ENCODE assay signal across 15 cellular contexts in the genomic region with DNA sequence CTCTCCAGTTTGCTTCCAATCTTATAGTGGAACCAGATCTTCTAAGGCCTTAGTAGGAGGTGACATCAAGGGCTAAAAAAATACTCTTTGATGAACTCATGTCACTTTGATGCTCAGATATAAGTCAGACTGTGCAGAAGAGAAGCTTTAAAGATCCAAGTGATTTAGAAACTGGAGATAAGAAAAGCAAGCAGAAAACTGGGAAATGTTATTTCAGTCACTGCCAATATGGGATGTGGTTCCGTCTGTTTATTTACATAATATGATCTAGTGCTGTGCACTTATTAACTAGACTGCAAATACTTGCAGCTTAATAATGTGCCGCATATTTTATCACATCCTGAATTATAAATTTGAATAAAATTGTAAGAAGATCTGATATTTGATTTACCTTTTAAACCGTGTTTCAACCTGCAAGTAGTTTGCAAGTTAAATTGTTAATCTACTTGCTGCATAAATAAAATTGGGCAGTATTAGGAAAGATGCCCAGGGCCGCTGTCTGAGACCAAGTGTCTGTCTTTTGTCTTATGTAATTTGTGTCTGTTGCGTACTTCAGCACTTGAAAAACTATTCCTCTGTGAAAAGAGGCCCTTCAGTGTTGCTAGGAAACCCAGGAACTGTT. TPM values are rescaled to one million over a fixed set of nuclear protein-coding genes. Genes with fewer than 3 reads are reported as not detected.
DNase-seq lines count a peak whose midpoint lies in the region; ATAC-seq and TF ChIP-seq lines count a peak whose summit lies in the region.
"Had no signal": no experiment of that assay in that cellular context is flagged by ENCODE, and none has a peak within 500 bp of the region (broad histone marks: within the 10 kb centered on the region; RNA-seq: fewer than 3 reads in every experiment).

No MANE protein-coding gene starts in this region.

- H3K36me3 Mint-ChIP-seq in WTC11: peaks cover 30% of the 10 kb centered on the region

- no peaks in the 10 kb centered on the region for H3K27me3 ChIP-seq in adrenal gland
- H3K27me3 ChIP-seq: neural progenitor cell, vagina had no signal

- no peaks in the 10 kb centered on the region for H3K27me3 Mint-ChIP-seq in WTC11 (ENCODE audit: low read depth)

- peaks cover 9% of the 10 kb centered on the region for H3K9me3 Mint-ChIP-seq in WTC11

- no peak for TF ChIP-seq POLR2A in adrenal gland (IDR thresholded peaks at IDR 0.05)

- H3K27ac ChIP-seq in adrenal gland: no peak overlapping the region
- H3K27ac ChIP-seq: neural progenitor cell, RWPE1, vagina had no signal

- DNase-seq in Right ventricle myocardium superior: no peak
- no peak for DNase-seq in cardiac septum (ENCODE audit: low spot score)
- no peak for DNase-seq in WTC11 (ENCODE audit: low spot score)
- DNase-seq in left kidney (ENCODE audit: low read depth, low spot score): peak; percentile 58
- DNase-seq in adrenal gland: no peak
- DNase-seq in NCI-H2081 (lab: John Stamatoyannopoulos, UW): no peak
- no peak for DNase-seq in AG20443 (ENCODE audit: low spot score)
- DNase-seq: activated naive CD4-positive, alpha-beta T cell treated with anti-CD3 and anti-CD28 coated beads, Interleukin-2, amount 50 U/mL, for 16 hours; AML-193; cortex of kidney; NCI-H1436 treated with DMSO at 0.1 percent for 48 hours had no signal

- TF ChIP-seq CTCF in WTC11 (IDR thresholded peaks at IDR 0.05) (no peak), adrenal gland (IDR thresholded peaks at IDR 0.05) (no peak)

- no peak overlapping the region for H3K4me3 Mint-ChIP-seq in WTC11
- H3K4me3 Mint-ChIP-seq: neural progenitor cell had no signal

- POLR2A ChIA-PET in WTC11 (lab: Charles Lee): no interaction called here

- no peaks in the 10 kb centered on the region for H3K36me3 ChIP-seq in adrenal gland (replicated peaks in 1 of 2)
- H3K36me3 ChIP-seq: vagina had no signal

- peaks cover 61% of the 10 kb centered on the region for H3K4me1 Mint-ChIP-seq in WTC11

- ATAC-seq in Right ventricle myocardium superior (ENCODE audit: poor library complexity): peak; percentile 51
- ATAC-seq in WTC11: no peak
- ATAC-seq in GM21529 (IDR thresholded peaks at IDR 0.05; ENCODE audit: unreplicated experiment): no peak

- 53 to 67% (median 56%) methylated on average over 5 of the region's 5 CpGs for WGBS in adrenal gland, 4 donors

- CTCF ChIA-PET in WTC11 (lab: Charles Lee): interaction anchor here (1.3 kb wide), 1 partner anchor 12 kb away, joined by 4 read pairs; no protein-coding TSS in a partner anchor

- H3K4me1 ChIP-seq in adrenal gland (replicated peaks in 1 of 2): peaks cover 7 to 8% of the 10 kb centered on the region in 2 donors
- H3K4me1 ChIP-seq: neural progenitor cell, vagina had no signal

- intact Hi-C loops in Right ventricle myocardium superior (cut with DNase I) (no loop called here), cardiac septum (cut with DNase I) (no loop called here), adrenal gland (cut with DNase I) (no loop called here)

- H3K27ac Mint-ChIP-seq in WTC11: peak overlapping the region; percentile 19; the same call in 1 of the 2 replicates
- H3K27ac Mint-ChIP-seq: neural progenitor cell had no signal

- H3K4me3 ChIP-seq in adrenal gland: no peak overlapping the region
- H3K4me3 ChIP-seq: neural progenitor cell, vagina had no signal

- H3K9me3 ChIP-seq in adrenal gland (replicated peaks in 1 of 3): no peaks in the 10 kb centered on the region
- H3K9me3 ChIP-seq: vagina had no signal

TF ChIP-seq in WTC11, 78 proteins besides CTCF, POLR2A, EP300 and RAD21:
- TF ChIP-seq GABPB1 (CRISPR knock-in tag; IDR thresholded peaks at IDR 0.05) (peak; percentile 54; the same call in 1 of the 2 replicates), ZBTB21 (CRISPR knock-in tag; IDR thresholded peaks at IDR 0.05; ENCODE audit: borderline replicate concordance) (no peak)

RNA-seq across cellular contexts. Expression of a gene that starts 29.6 kb away (rescaled TPM):
- total RNA-seq in Right ventricle myocardium superior (21.1 TPM), cardiac septum (23.8 TPM), WTC11 (2021) (119 to 125 TPM (median 119 TPM) in 3 replicates), adrenal gland (10 to 100 TPM in 5 of 8 donors, 1 to 10 TPM in 3; 3.1 to 25.2 (median 11.5) TPM)
- 10 to 100 TPM in 1 of 3 donors, 1 to 10 TPM in 2; 1.5 to 12.1 (median 2.3) TPM for polyA plus RNA-seq in adrenal gland
